In the genomic region with DNA sequence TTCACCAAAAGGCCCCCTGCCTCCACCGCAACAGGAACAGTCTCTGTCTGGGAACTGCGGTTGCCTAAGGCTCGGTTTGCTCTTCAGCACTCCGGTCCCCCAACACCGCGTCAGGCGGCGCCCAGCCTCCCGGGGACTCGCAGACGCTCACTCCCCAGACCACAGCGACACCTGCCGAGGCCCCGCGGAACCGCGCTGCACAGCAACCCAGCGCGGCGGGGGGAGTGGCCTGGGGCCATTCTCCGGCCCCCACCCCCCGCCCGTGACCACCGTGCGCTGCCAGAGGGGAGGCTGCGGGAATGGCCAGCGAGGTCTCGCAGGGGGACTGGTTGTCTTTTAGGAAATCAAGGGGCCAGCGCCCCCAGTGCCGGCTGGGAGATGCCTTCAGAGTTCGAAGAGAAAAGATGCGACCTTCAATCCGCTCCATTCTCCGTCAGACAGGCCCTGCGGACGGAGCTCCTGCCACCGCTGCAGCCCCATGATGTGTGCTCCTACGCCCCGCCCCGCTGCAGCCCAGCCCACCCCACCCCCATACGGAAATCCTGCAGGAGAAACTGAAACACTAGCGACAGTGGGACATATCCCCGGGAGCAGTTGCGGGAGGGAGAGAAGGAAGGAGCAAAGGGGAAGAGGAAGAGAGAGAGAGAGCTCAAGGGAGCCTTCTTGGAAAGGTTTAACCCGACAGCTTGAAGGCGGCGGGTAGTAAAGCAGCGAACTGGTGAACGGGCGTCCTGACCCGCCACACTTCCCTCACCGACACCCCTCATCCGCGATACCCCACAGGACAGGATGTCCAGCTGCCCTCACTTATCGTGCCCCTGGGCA, we compare ENCODE assay signal across 8 cellular contexts.
DNase-seq lines count a peak whose midpoint lies in the region; ATAC-seq, FAIRE-seq and TF ChIP-seq lines count a peak whose summit lies in the region.

No MANE protein-coding gene starts in this region.

- CTCF ChIA-PET in GM12878 (lab: Yijun Ruan, JAX): interaction anchor here (0.5 to 3.6 kb wide), 27 partner anchors 8 to 831 kb away, joined by 3 to 19 read pairs (median 4); partner anchors contain the start of gene CDCA7L

- TF ChIP-seq POLR2A in GM12891 (IDR thresholded peaks at IDR 0.05; ENCODE audit: low read depth, low read length): no peak
- TF ChIP-seq POLR2A in GM12878 (IDR thresholded peaks at IDR 0.05; ENCODE audit: low read depth, low read length): peak; percentile 58; the same call in 1 of the 2 replicates

- 1% methylated on average over 52 of the region's 55 CpGs for WGBS in GM12878 (ENCODE audit: insufficient coverage, insufficient replicate concordance, low lambda C conversion rate, missing lambda C conversion rate)

- peaks cover 6% of the 10 kb centered on the region; the same call in 1 of the 2 replicates for H3K4me1 ChIP-seq in GM12878 (ENCODE audit: control insufficient read depth, insufficient read depth, low read length)

- peak overlapping the region; percentile 42 for H3K27ac ChIP-seq in GM12878 (ENCODE audit: control insufficient read depth, insufficient read depth)

- no peaks in the 10 kb centered on the region for H3K36me3 ChIP-seq in GM12878 (ENCODE audit: control insufficient read depth in 2 of 2, insufficient read depth in 2 of 2, low read length in 1 of 2)

- no peaks in the 10 kb centered on the region for H4K20me1 ChIP-seq in GM12878 (ENCODE audit: control insufficient read depth, insufficient read depth)

- TF ChIP-seq EP300 in GM12878 (IDR thresholded peaks at IDR 0.05; ENCODE audit: borderline replicate concordance in 1 of 2, control insufficient read depth in 1 of 2, low read depth in 2 of 2, low read length in 2 of 2): no peak

- RAD21 ChIA-PET in GM12878 (lab: Charles Lee; ENCODE audit: unreplicated experiment): interaction anchor here (0.6 to 1.7 kb wide), 8 partner anchors 27 to 829 kb away, joined by 3 to 5 read pairs (median 4); no protein-coding TSS in a partner anchor

- peak; percentile 97 for ATAC-seq in HG02840 (IDR thresholded peaks at IDR 0.05; ENCODE audit: low FRiP score, unreplicated experiment)
- peak; percentile 99 for ATAC-seq in GM12878
- peak; percentile 98 for ATAC-seq in sciatic nerve

- peak; percentile 94 to 97 (median 97) for TF ChIP-seq CTCF in GM12878 (IDR thresholded peaks at IDR 0.05 in 2 of 3, conservative IDR thresholded peaks at IDR 0.05 in 1 of 3; ENCODE audit: control insufficient read depth in 2 of 3, extremely low read depth in 1 of 3, insufficient read depth in 1 of 3, low read depth in 3 of 3, low read length in 3 of 3)

- no TSS peak for BruUV-seq in GM12878 (replicated peaks; lab: Mats Ljungman, UMichigan)

- H3K9me3 ChIP-seq in GM12878 (replicated peaks; ENCODE audit: control insufficient read depth, insufficient read depth, low read length): no peaks in the 10 kb centered on the region; the same call in 2 of the 3 replicates

- peak overlapping the region; percentile 98 for H3K4me2 ChIP-seq in GM12878 (ENCODE audit: control insufficient read depth, insufficient read depth)

- peak; percentile 91 for DNase-seq in GM12891 (ENCODE audit: insufficient read length, low spot score)
- DNase-seq in NCI-H1417 treated with DMSO at 0.1 percent for 48 hours (lab: John Stamatoyannopoulos, UW): peak; percentile 42
- peak; percentile 38 for DNase-seq in T-helper 22 cell (ENCODE audit: low read depth)
- peak; percentile 35 for DNase-seq in GM12878 (ENCODE audit: low read depth, low spot score)
- peak; percentile 63 for DNase-seq in iPS DF 19.7 (ENCODE audit: low read depth, low spot score)
- peak; percentile 97 for DNase-seq in sciatic nerve (ENCODE audit: low spot score)
- no peak for DNase-seq in NK-92 treated with Interleukin-12 subunit alpha and Interleukin-12 subunit beta, amount 100 ng/mL, for 24 hours (lab: John Stamatoyannopoulos, UW)

- peak overlapping the region; percentile 63 for H3K9ac ChIP-seq in GM12878 (ENCODE audit: control insufficient read depth, insufficient read depth, low read length)

- intact Hi-C loops in GM12878 (cut with micrococcal nuclease; ENCODE audit: unreplicated experiment): loop anchor here (5.0 kb wide), 3 partner anchors 81 to 826 kb away; no protein-coding TSS in a partner anchor
- intact Hi-C loops in sciatic nerve (cut with DNase I): no loop called here

- no peaks in the 10 kb centered on the region for H3K79me2 ChIP-seq in GM12878 (ENCODE audit: control insufficient read depth, insufficient read depth, low read length)

- H3K4me3 ChIP-seq in GM12878: peak overlapping the region; percentile 64

- POLR2A ChIA-PET in GM12878 (lab: Charles Lee): interaction anchor here (0.5 kb wide), 1 partner anchor 1723 kb away, joined by 4 read pairs; no protein-coding TSS in a partner anchor

- peaks cover 0 to 2% of the 10 kb centered on the region in 2 experiments; a peak in 2 of 4 replicates for H3K27me3 ChIP-seq in GM12878 (replicated peaks in 1 of 2; ENCODE audit: control insufficient read depth in 2 of 2, insufficient read depth in 2 of 2, low read length in 1 of 2)

- FAIRE-seq in GM12891 (lab: Jason Lieb, UNC) (peak; percentile 96), GM12878 (lab: Jason Lieb, UNC) (peak; percentile 68)

- in situ Hi-C loops in GM12878 (cut with MboI): no loop called here

- SMC1A ChIA-PET in GM12878 (lab: Charles Lee; ENCODE audit: uncharacterized antibody, unreplicated experiment): interaction anchor here (0.5 to 1.3 kb wide), 11 partner anchors 8 to 826 kb away, joined by 3 to 7 read pairs (median 3); no protein-coding TSS in a partner anchor

- TF ChIP-seq RAD21 in GM12878 (IDR thresholded peaks at IDR 0.05; ENCODE audit: insufficient read depth, low read depth, low read length): peak; percentile 77

- peak overlapping the region; percentile 97 for H2AFZ ChIP-seq in GM12878 (ENCODE audit: control insufficient read depth, low read depth, low read length)

TF ChIP-seq in GM12891, 5 proteins besides CTCF, POLR2A, EP300 and RAD21:
- TF ChIP-seq PAX5 (IDR thresholded peaks at IDR 0.05; ENCODE audit: insufficient read depth, low read length, severe bottlenecking) (peak; percentile 35), TAF1 (IDR thresholded peaks at IDR 0.05; ENCODE audit: low read depth, low read length) (no peak)

TF ChIP-seq in GM12878, 131 proteins besides CTCF, POLR2A, EP300 and RAD21 (continues in another document):
- TF ChIP-seq PAX5 (IDR thresholded peaks at IDR 0.05; ENCODE audit: borderline replicate concordance, low read depth, low read length) (peak; percentile 28; the same call in 1 of the 2 replicates), CREB1 (IDR thresholded peaks at IDR 0.05; ENCODE audit: low read depth) (peak; percentile 41; the same call in 1 of the 2 replicates), REST (IDR thresholded peaks at IDR 0.05; ENCODE audit: low read depth, low read length) (no peak), YY1 (IDR thresholded peaks at IDR 0.05; ENCODE audit: low read depth, low read length) (peak; percentile 68; the same call in 1 of the 2 replicates), SMC3 (IDR thresholded peaks at IDR 0.05; ENCODE audit: borderline replicate concordance, low read length) (peak; percentile 41; the same call in 1 of the 2 replicates), ZSCAN29 (IDR thresholded peaks at IDR 0.05) (no peak), ZNF207 (IDR thresholded peaks at IDR 0.05; ENCODE audit: borderline replicate concordance) (peak; percentile 74; the same call in 1 of the 2 replicates), EGR1 (IDR thresholded peaks at IDR 0.05; ENCODE audit: borderline replicate concordance in 1 of 2, low read depth in 2 of 2, low read length in 2 of 2) (0 out of 3 replicates have a peak, but pooled peaks of 1 of the 2 experiments have one; percentile 11), MEF2B (IDR thresholded peaks at IDR 0.05; ENCODE audit: partially characterized antibody, poor library complexity, severe bottlenecking) (peak; percentile 20), BHLHE40 (IDR thresholded peaks at IDR 0.05; ENCODE audit: borderline replicate concordance in 1 of 2, low read depth in 2 of 2, low read length in 1 of 2) (peak; percentile 74 to 91), RFX5 (IDR thresholded peaks at IDR 0.05; ENCODE audit: low read depth, low read length) (no peak), KLF5 (IDR thresholded peaks at IDR 0.05; ENCODE audit: partially characterized antibody) (peak; percentile 36), EED (IDR thresholded peaks at IDR 0.05; ENCODE audit: low read depth) (0 out of 2 replicates have a peak, but pooled peaks have one; percentile 16), IKZF1 (conservative IDR thresholded peaks at IDR 0.05) (peak; percentile 59)
- TF ChIP-seq, protein P1, sequence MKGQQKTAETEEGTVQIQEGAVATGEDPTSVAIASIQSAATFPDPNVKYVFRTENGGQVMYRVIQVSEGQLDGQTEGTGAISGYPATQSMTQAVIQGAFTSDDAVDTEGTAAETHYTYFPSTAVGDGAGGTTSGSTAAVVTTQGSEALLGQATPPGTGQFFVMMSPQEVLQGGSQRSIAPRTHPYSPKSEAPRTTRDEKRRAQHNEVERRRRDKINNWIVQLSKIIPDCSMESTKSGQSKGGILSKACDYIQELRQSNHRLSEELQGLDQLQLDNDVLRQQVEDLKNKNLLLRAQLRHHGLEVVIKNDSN (IDR thresholded peaks at IDR 0.05; ENCODE audit: borderline replicate concordance, extremely low read length, insufficient read depth, low read depth, low read length): peak; percentile 5
